8 cellular contexts compared by ENCODE assay signal in the genomic region with DNA sequence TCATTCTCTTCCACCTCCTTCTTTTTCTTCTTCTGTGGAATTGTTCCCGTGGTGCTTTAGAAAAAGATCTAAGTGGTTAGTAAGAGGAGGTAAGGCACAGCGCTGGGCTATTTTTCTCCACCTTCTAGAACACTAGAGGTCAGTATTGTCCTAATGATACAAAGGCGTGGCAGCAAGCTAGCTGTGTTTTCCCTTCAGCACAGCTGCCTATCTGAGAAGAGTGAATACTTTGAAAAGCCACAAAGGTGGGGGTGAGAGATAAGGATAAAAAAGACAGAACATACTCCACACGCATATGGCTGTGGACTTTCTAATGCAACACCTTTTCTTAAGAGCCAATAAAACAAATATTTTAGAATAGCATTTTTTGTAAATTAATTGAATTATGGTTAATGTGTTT. TPM values are rescaled to one million over a fixed set of nuclear protein-coding genes. Genes with fewer than 3 reads are reported as not detected.
DNase-seq lines count a peak whose midpoint lies in the region; ATAC-seq, FAIRE-seq and TF ChIP-seq lines count a peak whose summit lies in the region.

No MANE protein-coding gene starts in this region.

- no peak overlapping the region for H3K27ac Mint-ChIP-seq in naive thymus-derived CD8-positive, alpha-beta T cell

- H3K4me1 Mint-ChIP-seq in naive thymus-derived CD8-positive, alpha-beta T cell = peaks cover 0 to 5% (median 0%) of the 10 kb centered on the region in 4 donors

- H3K36me3 Mint-ChIP-seq in naive thymus-derived CD8-positive, alpha-beta T cell = peaks cover 0 to 4% (median 0%) of the 10 kb centered on the region in 3 donors

- POLR2A ChIA-PET in naive thymus-derived CD8-positive, alpha-beta T cell (lab: Charles Lee) = no interaction called here

- peaks cover 0 to 18% (median 8%) of the 10 kb centered on the region in 9 donors for H3K9me3 Mint-ChIP-seq in naive thymus-derived CD8-positive, alpha-beta T cell

- no peak for DNase-seq in Right ventricle myocardium superior
- DNase-seq in cardiac septum (ENCODE audit: low spot score) = no peak
- DNase-seq in NCI-H1694 treated with DMSO at 0.1 percent for 48 hours (lab: John Stamatoyannopoulos, UW) = peak; percentile 89
- DNase-seq in SKM-1 (lab: John Stamatoyannopoulos, UW; ENCODE audit: unreplicated experiment) = peak; percentile 11
- DNase-seq in frontal cortex (ENCODE audit: low spot score in 2 of 2) = peak; percentile 37 to 50
- peak; percentile 23 for DNase-seq in retinal pigment epithelial cell (ENCODE audit: low read depth)
- DNase-seq in naive thymus-derived CD8-positive, alpha-beta T cell = no peak

- ATAC-seq in Right ventricle myocardium superior (ENCODE audit: poor library complexity) (peak; percentile 63), HG02884 (IDR thresholded peaks at IDR 0.05; ENCODE audit: unreplicated experiment) (peak; percentile 96)
- no peak for ATAC-seq in naive thymus-derived CD8-positive, alpha-beta T cell

- intact Hi-C loops in Right ventricle myocardium superior (cut with DNase I) (loop anchor here (5.0 kb wide), 1 partner anchor 785 kb away; no protein-coding TSS in a partner anchor), cardiac septum (cut with DNase I) (loop anchor here (5.0 kb wide), 1 partner anchor 780 kb away; no protein-coding TSS in a partner anchor)

- TF ChIP-seq CTCF in retinal pigment epithelial cell (conservative IDR thresholded peaks at IDR 0.05; ENCODE audit: low read depth, low read length) = peak; percentile 72

- H3K4me3 Mint-ChIP-seq in naive thymus-derived CD8-positive, alpha-beta T cell = no peak overlapping the region

- no peak overlapping the region for H3K4me3 ChIP-seq in retinal pigment epithelial cell (ENCODE audit: low read length)

- no peak for FAIRE-seq in frontal cortex (lab: Jason Lieb, UNC)

- H3K27me3 Mint-ChIP-seq in naive thymus-derived CD8-positive, alpha-beta T cell = peaks cover 12 to 39% (median 32%) of the 10 kb centered on the region in 5 donors

RNA-seq across cellular contexts. Expression of a gene that starts 2.1 kb away (rescaled TPM):
- total RNA-seq in Right ventricle myocardium superior = not detected
- total RNA-seq in cardiac septum = not detected
- 30.6 TPM for total RNA-seq in frontal cortex
- not detected for total RNA-seq in naive thymus-derived CD8-positive, alpha-beta T cell
- polyA plus RNA-seq in naive thymus-derived CD8-positive, alpha-beta T cell = not detected

Comparison
In these comparisons a context has a peak if more than half of its experiments do, and no peak if none do; other contexts are left out.
1. ATAC-seq: peak in Right ventricle myocardium superior (single experiment) and HG02884 (single experiment); none in naive thymus-derived CD8-positive, alpha-beta T cell (0 of 2).
2. DNase-seq: peak in NCI-H1694 treated with DMSO at 0.1 percent for 48 hours (single experiment), SKM-1 (single experiment), frontal cortex (2 of 2) and retinal pigment epithelial cell (single experiment); none in Right ventricle myocardium superior (single experiment), cardiac septum (single experiment) and naive thymus-derived CD8-positive, alpha-beta T cell (0 of 10).
3. RNA of a gene that starts 2.1 kb away (total RNA-seq): 30.6 TPM in frontal cortex (single experiment); not detected in cardiac septum (single experiment), not detected in Right ventricle myocardium superior (single experiment) and not detected in naive thymus-derived CD8-positive, alpha-beta T cell; every median in the first group is over 10 times any median in the second.